In the genomic region with DNA sequence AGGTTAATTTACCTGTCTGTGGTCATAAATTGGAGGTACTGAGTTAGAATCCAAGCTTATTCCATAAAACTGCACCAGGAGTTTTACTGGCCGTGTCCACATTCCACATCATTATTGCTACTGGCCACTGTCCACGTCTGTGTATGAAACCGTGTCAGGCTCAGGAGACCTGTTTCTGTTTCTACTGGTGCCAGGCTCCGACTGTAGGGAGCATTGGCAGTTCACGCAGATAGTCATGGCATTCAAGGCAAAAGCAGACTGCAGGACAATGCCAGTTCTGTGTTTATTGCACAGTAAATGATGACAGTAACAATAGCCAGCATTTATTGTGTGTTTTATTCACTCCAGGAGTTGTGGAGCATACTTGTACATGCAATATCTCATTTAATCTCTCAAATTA, we compare ENCODE assay signal across 14 cellular contexts. TPM values are rescaled to one million over a fixed set of nuclear protein-coding genes. Genes with fewer than 3 reads are reported as not detected.
DNase-seq lines count a peak whose midpoint lies in the region; ATAC-seq and TF ChIP-seq lines count a peak whose summit lies in the region.
"Had no signal": no experiment of that assay in that cellular context is flagged by ENCODE, and none has a peak within 500 bp of the region (broad histone marks: within the 10 kb centered on the region; RNA-seq: fewer than 3 reads in every experiment).

No MANE protein-coding gene starts in this region.

- H3K9ac ChIP-seq in stomach smooth muscle (ENCODE audit: low read length in 2 of 2), result no peak overlapping the region

- H3K4me1 Mint-ChIP-seq in activated CD4-positive, alpha-beta memory T cell treated with anti-CD3 and anti-CD28 coated beads for 36 hours (ENCODE audit: low read depth), result peaks cover 68% of the 10 kb centered on the region

- no peaks in the 10 kb centered on the region for H3K9me2 ChIP-seq in OCI-LY7 (ENCODE audit: insufficient read depth, low read length)

- peaks cover 35% of the 10 kb centered on the region for H4K20me1 ChIP-seq in OCI-LY7 (ENCODE audit: insufficient read depth, low read length)

- intact Hi-C loops in OCI-LY7 (cut with micrococcal nuclease; ENCODE audit: unreplicated experiment), result no loop called here
- intact Hi-C loops in activated CD4-positive, alpha-beta memory T cell treated with anti-CD3 and anti-CD28 coated beads for 36 hours (cut with micrococcal nuclease), result loop anchor here (1.0 kb wide), 1 partner anchor 7 kb away; no protein-coding TSS in a partner anchor

- H3K9me3 ChIP-seq in OCI-LY7 (ENCODE audit: low read length), result no peaks in the 10 kb centered on the region
- no peaks in the 10 kb centered on the region for H3K9me3 ChIP-seq in stomach smooth muscle (ENCODE audit: control insufficient read depth in 2 of 2, low read length in 2 of 2)

- peaks cover 81% of the 10 kb centered on the region for H3K79me2 ChIP-seq in OCI-LY7 (ENCODE audit: insufficient read depth, low read depth, low read length)

- CTCF ChIA-PET in OCI-LY7 (lab: Charles Lee; ENCODE audit: unreplicated experiment), result no interaction called here
- CTCF ChIA-PET in activated CD4-positive, alpha-beta memory T cell treated with anti-CD3 and anti-CD28 coated beads for 36 hours (lab: Charles Lee), result interaction anchor here (0.7 to 1.2 kb wide), 2 partner anchors 34 to 79 kb away, joined by 3 to 5 read pairs; no protein-coding TSS in a partner anchor

- peak overlapping the region; percentile 76 for H3K4me2 ChIP-seq in OCI-LY7 (ENCODE audit: low read length)

- no TSS peak for BruUV-seq in OCI-LY7 (replicated peaks; lab: Mats Ljungman, UMichigan)

- H3K27me3 ChIP-seq in stomach smooth muscle (ENCODE audit: control insufficient read depth in 1 of 2, insufficient read depth in 2 of 2, low read length in 2 of 2), result no peaks in the 10 kb centered on the region

- no peaks in the 10 kb centered on the region for H3K27me3 Mint-ChIP-seq in activated CD4-positive, alpha-beta memory T cell treated with anti-CD3 and anti-CD28 coated beads for 36 hours
- H3K27me3 Mint-ChIP-seq: activated CD4-positive, alpha-beta memory T cell treated with anti-CD3 and anti-CD28 coated beads, Interleukin-2, amount 10 ng/mL, durations not matched to agents 7 days and 5 days; natural killer cell treated with Interleukin-12 subunit alpha and Interleukin-12 subunit beta and Interleukin-15 and Interleukin-18, amount 100 ng/mL, for 72 hours had no signal

- no peak overlapping the region for H3K4me3 Mint-ChIP-seq in activated CD4-positive, alpha-beta memory T cell treated with anti-CD3 and anti-CD28 coated beads for 36 hours
- H3K4me3 Mint-ChIP-seq: activated CD4-positive, alpha-beta memory T cell treated with anti-CD3 and anti-CD28 coated beads, Interleukin-2, amount 10 ng/mL, durations not matched to agents 7 days and 5 days had no signal

- H3K4me3 ChIP-seq in OCI-LY7 (ENCODE audit: low read depth, low read length, poor library complexity, severe bottlenecking), result peak overlapping the region; percentile 54
- no peak overlapping the region for H3K4me3 ChIP-seq in choroid plexus epithelial cell (ENCODE audit: low read depth, low read length)
- H3K4me3 ChIP-seq in stomach smooth muscle (ENCODE audit: low read length in 2 of 2), result peak overlapping the region; percentile 29 to 55

- TF ChIP-seq CTCF in OCI-LY7 (conservative IDR thresholded peaks at IDR 0.05; ENCODE audit: low read length) (no peak), choroid plexus epithelial cell (conservative IDR thresholded peaks at IDR 0.05; ENCODE audit: low read depth, low read length) (no peak)

- H3K4me1 ChIP-seq in OCI-LY7 (ENCODE audit: insufficient read depth, low read length, poor library complexity, severe bottlenecking) (peaks cover 72% of the 10 kb centered on the region), stomach smooth muscle (ENCODE audit: control insufficient read depth, insufficient read depth, low read length) (peaks cover 37% of the 10 kb centered on the region)

- DNase-seq in OCI-LY7 (ENCODE audit: low spot score) (no peak), choroid plexus epithelial cell (ENCODE audit: low read depth) (peak; percentile 56), lung microvascular endothelial cell (ENCODE audit: low read depth in 2 of 2) (peak; percentile 41 to 76), NCI-H1417 (lab: John Stamatoyannopoulos, UW) (no peak)
- no peak for DNase-seq in activated CD4-positive, alpha-beta memory T cell treated with anti-CD3 and anti-CD28 coated beads for 36 hours
- DNase-seq: activated CD4-positive, alpha-beta memory T cell treated with anti-CD3 and anti-CD28 coated beads, Interleukin-2, amount 10 ng/mL, durations not matched to agents 7 days and 5 days; amniotic stem cell; DND-41; NCI-H2081 treated with DMSO at 0.1 percent for 48 hours; SIG-M5 had no signal

- H3K27ac Mint-ChIP-seq in activated CD4-positive, alpha-beta memory T cell treated with anti-CD3 and anti-CD28 coated beads for 36 hours, result no peak overlapping the region
- H3K27ac Mint-ChIP-seq: activated CD4-positive, alpha-beta memory T cell treated with anti-CD3 and anti-CD28 coated beads, Interleukin-2, amount 10 ng/mL, durations not matched to agents 7 days and 5 days; natural killer cell treated with Interleukin-12 subunit alpha and Interleukin-12 subunit beta and Interleukin-15 and Interleukin-18, amount 100 ng/mL, for 72 hours had no signal

- no peak overlapping the region for H2AFZ ChIP-seq in OCI-LY7 (ENCODE audit: low read length)

- peaks cover 1% of the 10 kb centered on the region for H3K36me3 Mint-ChIP-seq in activated CD4-positive, alpha-beta memory T cell treated with anti-CD3 and anti-CD28 coated beads for 36 hours
- H3K36me3 Mint-ChIP-seq: natural killer cell treated with Interleukin-12 subunit alpha and Interleukin-12 subunit beta and Interleukin-15 and Interleukin-18, amount 100 ng/mL, for 72 hours had no signal

- ATAC-seq in GM18907 (IDR thresholded peaks at IDR 0.05; ENCODE audit: unreplicated experiment) (no peak), GM18867 (IDR thresholded peaks at IDR 0.05; ENCODE audit: unreplicated experiment) (no peak)
- ATAC-seq: natural killer cell treated with Interleukin-12 subunit alpha and Interleukin-12 subunit beta and Interleukin-15 and Interleukin-18, amount 100 ng/mL, for 72 hours had no signal

- no peaks in the 10 kb centered on the region for H3K9me3 Mint-ChIP-seq in activated CD4-positive, alpha-beta memory T cell treated with anti-CD3 and anti-CD28 coated beads for 36 hours
- H3K9me3 Mint-ChIP-seq: activated CD4-positive, alpha-beta memory T cell treated with anti-CD3 and anti-CD28 coated beads, Interleukin-2, amount 10 ng/mL, durations not matched to agents 7 days and 5 days; natural killer cell treated with Interleukin-12 subunit alpha and Interleukin-12 subunit beta and Interleukin-15 and Interleukin-18, amount 100 ng/mL, for 72 hours had no signal

- POLR2A ChIA-PET in OCI-LY7 (lab: Charles Lee), result interaction anchor here (0.7 to 2.6 kb wide), 6 partner anchors 11 to 56 kb away, joined by 3 to 19 read pairs (median 6); a partner anchor contains a TSS
- POLR2A ChIA-PET in activated CD4-positive, alpha-beta memory T cell treated with anti-CD3 and anti-CD28 coated beads for 36 hours (lab: Charles Lee), result interaction anchor here (0.8 kb wide), 1 partner anchor 11 kb away, joined by 3 read pairs; no protein-coding TSS in a partner anchor

- H3K27ac ChIP-seq in OCI-LY7 (ENCODE audit: low read depth, low read length, poor library complexity, severe bottlenecking), result peak overlapping the region; percentile 91
- H3K27ac ChIP-seq in stomach smooth muscle (ENCODE audit: low read length), result peak overlapping the region; percentile 4

- H3K36me3 ChIP-seq in OCI-LY7 (ENCODE audit: insufficient read depth, low read length), result peaks cover 7% of the 10 kb centered on the region
- H3K36me3 ChIP-seq in stomach smooth muscle (ENCODE audit: control insufficient read depth in 2 of 2, insufficient read depth in 2 of 2, low read length in 2 of 2), result no peaks in the 10 kb centered on the region

RNA-seq across cellular contexts. Expression of a gene that starts 55.2 kb away (rescaled TPM):
- 67.2 and 74.0 TPM in 2 replicates for total RNA-seq in OCI-LY7 (2014; rRNA removed; shearing (Covaris generic))
- total RNA-seq in OCI-LY7 (2022) (181 and 206 TPM in 2 replicates), lung microvascular endothelial cell (67.1 and 112 TPM in 2 replicates)
- total RNA-seq in activated CD4-positive, alpha-beta memory T cell treated with anti-CD3 and anti-CD28 coated beads for 36 hours, result 10 to 100 TPM; 42.1 to 43.4 TPM

Comparison
In these comparisons a context has a peak if more than half of its experiments do, and no peak if none do; other contexts are left out.
1. DNase-seq: peak in choroid plexus epithelial cell (single experiment) and lung microvascular endothelial cell (2 of 2); none in OCI-LY7 (single experiment), NCI-H1417 (0 of 3) and activated CD4-positive, alpha-beta memory T cell treated with anti-CD3 and anti-CD28 coated beads for 36 hours (single experiment).